ENCODE assay signal across 22 cellular contexts in the genomic region with DNA sequence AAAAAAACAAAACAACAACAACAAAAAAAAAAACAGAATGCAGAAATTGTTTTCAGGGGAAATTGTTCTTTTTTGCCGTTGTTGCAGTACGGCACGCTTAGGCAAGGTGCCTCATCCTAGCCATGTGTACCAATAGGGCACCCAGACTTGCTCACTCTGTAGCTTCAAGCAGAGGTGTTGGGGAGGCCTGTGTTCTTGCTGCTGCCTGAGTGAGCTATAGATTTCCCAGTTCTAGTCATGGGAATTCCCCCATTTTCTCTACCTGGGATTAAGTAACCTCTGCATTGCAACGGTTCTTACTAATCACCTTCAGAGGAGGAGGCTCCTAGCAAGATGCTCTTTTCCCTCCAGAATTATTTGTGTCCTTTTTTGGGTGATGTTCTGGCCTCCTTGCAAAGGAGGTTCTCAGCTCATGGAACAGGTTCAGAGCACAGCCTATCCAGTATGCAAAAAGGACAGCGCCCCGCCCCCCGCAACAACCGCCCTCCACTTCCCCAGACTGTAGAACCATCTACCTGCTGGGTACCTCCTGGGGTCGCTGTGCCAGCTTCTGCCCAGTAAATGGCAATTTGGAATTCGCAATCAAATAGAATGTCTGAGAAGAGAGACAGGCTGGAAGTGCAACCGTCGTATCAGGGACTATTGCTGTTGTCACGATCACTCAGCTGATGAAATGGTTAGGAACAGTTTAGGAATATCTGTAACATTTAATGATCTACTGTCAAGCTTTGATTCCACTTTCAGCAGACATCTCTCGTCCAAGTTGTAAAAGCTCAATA. TPM values are rescaled to one million over a fixed set of nuclear protein-coding genes. Genes with fewer than 3 reads are reported as not detected.
DNase-seq lines count a peak whose midpoint lies in the region; ATAC-seq and TF ChIP-seq lines count a peak whose summit lies in the region.
"Had no signal": no experiment of that assay in that cellular context is flagged by ENCODE, and none has a peak within 500 bp of the region (broad histone marks: within the 10 kb centered on the region; RNA-seq: fewer than 3 reads in every experiment).

No MANE protein-coding gene starts in this region.

- POLR2A ChIA-PET in PC-3 (lab: Charles Lee; ENCODE audit: unreplicated experiment), result no interaction called here

- H3K4me2 ChIP-seq in PC-3 (ENCODE audit: low read length), result no peak overlapping the region

- ATAC-seq in PC-3 (no peak), HG03342 (IDR thresholded peaks at IDR 0.05; ENCODE audit: unreplicated experiment) (no peak)
- ATAC-seq: lower lobe of right lung; naive thymus-derived CD4-positive, alpha-beta T cell had no signal

- no peaks in the 10 kb centered on the region for H3K79me2 ChIP-seq in PC-3 (ENCODE audit: low read length)

- no peaks in the 10 kb centered on the region for H3K36me3 ChIP-seq in PC-3 (ENCODE audit: low read depth, low read length)
- H3K36me3 ChIP-seq: BE2C, cardiac muscle cell, esophagus squamous epithelium, lower lobe of right lung, SJCRH30, tibial artery had no signal

- DNase-seq in NCI-H2107 (lab: John Stamatoyannopoulos, UW) (peak; percentile 19), NCI-H2107 treated with DMSO at 0.1 percent for 48 hours (lab: John Stamatoyannopoulos, UW; ENCODE audit: unreplicated experiment) (no peak), GM12864 (ENCODE audit: low read depth) (no peak), PC-3 (no peak), iPS-NIHi7 (ENCODE audit: extremely low spot score) (peak; percentile 13), epidermal melanocyte (ENCODE audit: insufficient read length, low spot score) (no peak), OCI-M2 (lab: John Stamatoyannopoulos, UW; ENCODE audit: unreplicated experiment) (no peak)
- DNase-seq: 8988T; BE2C; dorsolateral prefrontal cortex; esophagus squamous epithelium; GOT3; lower lobe of right lung; naive thymus-derived CD4-positive, alpha-beta T cell; NCI-H1105; NCI-H2171 treated with DMSO at 0.1 percent for 48 hours; SJCRH30; tibial artery had no signal

- H3K4me1 ChIP-seq in PC-3 (ENCODE audit: insufficient read depth, low read length), result no peaks in the 10 kb centered on the region
- H3K4me1 ChIP-seq: BE2C, lower lobe of right lung, SJCRH30, tibial artery had no signal

- H3K27me3 ChIP-seq in PC-3 (ENCODE audit: low read length), result no peaks in the 10 kb centered on the region
- H3K27me3 ChIP-seq: BE2C, dorsolateral prefrontal cortex had no signal

- TF ChIP-seq CTCF in GM12864 (IDR thresholded peaks at IDR 0.05; ENCODE audit: low read depth, low read length, missing control alignments), result peak; percentile 5
- TF ChIP-seq CTCF in PC-3 (conservative IDR thresholded peaks at IDR 0.05; ENCODE audit: low read depth, low read length), result peak; percentile 39; the same call in 1 of the 2 replicates

- no TSS peak for BruUV-seq in PC-3 (replicated peaks; lab: Mats Ljungman, UMichigan)

- no peaks in the 10 kb centered on the region for H3F3A ChIP-seq in PC-3 (ENCODE audit: low read length, unreplicated experiment)

- H3K9me3 ChIP-seq in PC-3 (ENCODE audit: low read length), result no peaks in the 10 kb centered on the region
- H3K9me3 ChIP-seq: BE2C, esophagus squamous epithelium, lower lobe of right lung, SJCRH30, tibial artery had no signal

- H3K27ac ChIP-seq in PC-3 (ENCODE audit: low read length), result no peak overlapping the region
- H3K27ac ChIP-seq: cardiac muscle cell, dorsolateral prefrontal cortex, esophagus squamous epithelium, lower lobe of right lung, SJCRH30, skin epidermis, tibial artery had no signal

- intact Hi-C loops in PC-3 (cut with micrococcal nuclease), result loop anchor here (5.0 kb wide), 1 partner anchor 235 kb away; no protein-coding TSS in a partner anchor

- CTCF ChIA-PET in PC-3 (lab: Charles Lee), result interaction anchor here (0.5 kb wide), 1 partner anchor 1518 kb away, joined by 8 read pairs; no protein-coding TSS in a partner anchor

- H3K9me2 ChIP-seq in PC-3 (replicated peaks; ENCODE audit: low read length), result no peaks in the 10 kb centered on the region

- no peak overlapping the region for H2AFZ ChIP-seq in PC-3 (ENCODE audit: low read length)

- H3K4me3 ChIP-seq in GM12864 (ENCODE audit: low read depth, low read length) (no peak overlapping the region), PC-3 (ENCODE audit: low read length) (no peak overlapping the region)
- H3K4me3 ChIP-seq: cardiac muscle cell, dorsolateral prefrontal cortex, esophagus squamous epithelium, K562, lower lobe of right lung, SJCRH30, skin epidermis, tibial artery had no signal

- H3K9ac ChIP-seq in PC-3 (ENCODE audit: low read length), result no peak overlapping the region

- no peaks in the 10 kb centered on the region for H4K20me1 ChIP-seq in PC-3 (ENCODE audit: low read length)

RNA-seq across cellular contexts. Expression of a gene that starts 13.1 kb away (rescaled TPM):
- total RNA-seq in PC-3 (2014; rRNA removed), result 66.3 and 69.2 TPM in 2 replicates

Comparison
In these comparisons a context has a peak if more than half of its experiments do, and no peak if none do; other contexts are left out.
1. DNase-seq: peak in NCI-H2107 (single experiment) and iPS-NIHi7 (single experiment); none in NCI-H2107 treated with DMSO at 0.1 percent for 48 hours (single experiment), GM12864 (single experiment), PC-3 (single experiment), epidermal melanocyte (single experiment) and OCI-M2 (single experiment).